In the genomic region with DNA sequence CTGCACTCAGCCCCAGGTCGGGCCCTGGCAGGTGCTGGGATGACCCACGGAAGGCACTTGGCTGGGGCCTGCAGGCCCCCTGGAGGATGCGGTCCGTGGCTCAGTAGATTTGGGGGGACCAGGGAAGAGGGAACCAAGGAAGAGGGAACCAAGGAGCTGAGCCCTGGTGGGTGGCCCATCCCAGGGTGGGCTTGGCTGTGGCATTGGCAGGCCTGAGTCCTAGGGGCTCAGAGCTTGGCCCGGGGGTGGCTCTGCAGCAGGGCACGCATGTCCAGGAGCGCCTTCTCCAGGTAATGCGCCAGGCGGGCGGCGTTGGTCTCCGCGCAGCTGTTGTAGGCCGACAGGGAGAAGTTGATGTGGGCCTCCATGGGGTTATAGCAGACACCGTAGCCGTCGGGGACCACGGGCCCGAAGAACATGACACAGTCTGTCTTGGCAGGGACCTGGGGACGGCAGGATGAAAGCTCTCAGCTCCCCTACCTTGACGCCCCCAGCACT, we compare ENCODE assay signal across 1 cellular context.
TF ChIP-seq lines count a peak whose summit lies in the region.

No MANE protein-coding gene starts in this region.

TF ChIP-seq in K562, 482 proteins besides CTCF, POLR2A, EP300 and RAD21:
- TF ChIP-seq POLR2G (IDR thresholded peaks at IDR 0.05; ENCODE audit: low read depth, low read length) (0 out of 2 replicates have a peak, but pooled peaks have one; percentile 42), SAP30 (IDR thresholded peaks at IDR 0.05; ENCODE audit: borderline replicate concordance, insufficient read depth, low read depth, low read length, poor library complexity, severe bottlenecking) (no peak)
